Comparison of ENCODE assay signal across 15 cellular contexts in the genomic region with DNA sequence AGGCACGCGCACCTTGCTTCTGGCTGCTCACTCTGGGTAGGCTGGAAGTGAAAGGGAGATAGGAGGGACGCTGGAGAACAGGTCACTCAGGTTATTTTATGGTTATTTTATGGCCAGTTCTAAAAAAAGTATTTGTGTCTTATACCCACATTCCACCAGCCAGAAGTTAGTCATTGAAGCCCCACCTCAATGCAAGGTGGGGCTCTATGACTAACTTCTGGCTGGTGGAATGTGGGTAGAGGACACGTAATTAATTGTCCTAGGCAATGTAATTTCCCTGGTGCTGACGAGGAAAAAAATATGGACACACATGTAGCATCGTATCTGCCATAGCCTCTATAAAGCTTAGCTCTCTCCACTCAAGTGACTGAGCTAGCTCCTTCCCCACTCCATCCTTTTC.
"Had no signal": no experiment of that assay in that cellular context is flagged by ENCODE, and none has a peak within 500 bp of the region (broad histone marks: within the 10 kb centered on the region; RNA-seq: fewer than 3 reads in every experiment).

No MANE protein-coding gene starts in this region.

- H2AFZ ChIP-seq: parathyroid adenoma had no signal

- H3K27ac ChIP-seq: dorsolateral prefrontal cortex, heart right ventricle, lower lobe of right lung, parathyroid adenoma had no signal

- H3K36me3 Mint-ChIP-seq: activated naive CD8-positive, alpha-beta T cell treated with anti-CD3 and anti-CD28 coated beads for 36 hours; naive B cell had no signal

- H3K4me3 ChIP-seq: dorsolateral prefrontal cortex, heart right ventricle, lower lobe of right lung had no signal

- ATAC-seq: activated T-cell treated with anti-CD3 and anti-CD28 coated beads, Interleukin-2, amount 50 U/mL, for 4 hours; heart right ventricle; lower lobe of right lung had no signal

- H3K36me3 ChIP-seq: heart right ventricle, lower lobe of right lung had no signal

- H3K79me2 ChIP-seq: parathyroid adenoma had no signal

- H3K4me3 Mint-ChIP-seq: activated naive CD8-positive, alpha-beta T cell treated with anti-CD3 and anti-CD28 coated beads for 36 hours; activated T-cell treated with anti-CD3 and anti-CD28 coated beads, Interleukin-2, amount 50 U/mL, for 4 hours; naive B cell had no signal

- H3K27ac Mint-ChIP-seq: activated naive CD8-positive, alpha-beta T cell treated with anti-CD3 and anti-CD28 coated beads for 36 hours; naive B cell had no signal

- H3K4me1 ChIP-seq: heart right ventricle, lower lobe of right lung, parathyroid adenoma had no signal

- H3K4me1 Mint-ChIP-seq: activated naive CD8-positive, alpha-beta T cell treated with anti-CD3 and anti-CD28 coated beads for 36 hours; naive B cell had no signal

- H3K9me3 ChIP-seq: heart right ventricle, lower lobe of right lung had no signal

- H3K27me3 ChIP-seq: dorsolateral prefrontal cortex, heart right ventricle had no signal

- DNase-seq: activated CD4-positive, alpha-beta T cell treated with anti-CD3 and anti-CD28 coated beads, Interleukin-2, amount 50 U/mL, for 4 hours; activated effector memory CD4-positive, alpha-beta T cell treated with anti-CD3 and anti-CD28 coated beads, Interleukin-2, amount 50 U/mL, for 16 hours; activated naive CD8-positive, alpha-beta T cell treated with anti-CD3 and anti-CD28 coated beads for 36 hours; activated T-cell treated with anti-CD3 and anti-CD28 coated beads, Interleukin-2, amount 50 U/mL, for 4 hours; anterior cingulate cortex; dorsolateral prefrontal cortex; foreskin melanocyte; heart right ventricle; kidney glomerular epithelial cell; lower lobe of right lung; midbrain; naive B cell; retina; stimulated activated CD4-positive, alpha-beta T cell treated with anti-CD3 and anti-CD28 coated beads, Interleukin-4, amount 100 ng/mL, for 4 hours had no signal

- H3K9me3 Mint-ChIP-seq: activated naive CD8-positive, alpha-beta T cell treated with anti-CD3 and anti-CD28 coated beads for 36 hours; activated T-cell treated with anti-CD3 and anti-CD28 coated beads, Interleukin-2, amount 50 U/mL, for 4 hours; naive B cell had no signal

- H3K27me3 Mint-ChIP-seq: naive B cell had no signal
